ENCODE assay signal across 23 cellular contexts in genomic region chr6:13391537-13391936, GRCh38.
"Had no signal": no experiment of that assay in that cellular context is flagged by ENCODE, and none has a peak within 500 bp of the region (broad histone marks: within the 10 kb centered on the region; RNA-seq: fewer than 3 reads in every experiment).

No MANE protein-coding gene starts in this region.

- H3K9me3 Mint-ChIP-seq: stimulated activated naive CD8-positive, alpha-beta T cell treated with anti-CD3 and anti-CD28 coated beads, Interleukin-15, Interleukin-2, amounts not matched to agents 100 ng/mL and 50 ng/mL, for 24 hours had no signal

- H3K4me1 ChIP-seq: uterus had no signal

- H3K27me3 Mint-ChIP-seq: naive thymus-derived CD8-positive, alpha-beta T cell; stimulated activated naive CD8-positive, alpha-beta T cell treated with anti-CD3 and anti-CD28 coated beads, Interleukin-15, Interleukin-2, amounts not matched to agents 100 ng/mL and 50 ng/mL, for 24 hours; type B pancreatic cell had no signal

- H3K27ac Mint-ChIP-seq: progenitor cell of endocrine pancreas; stimulated activated naive CD8-positive, alpha-beta T cell treated with anti-CD3 and anti-CD28 coated beads, Interleukin-15, Interleukin-2, amounts not matched to agents 100 ng/mL and 50 ng/mL, for 24 hours; type B pancreatic cell had no signal

- ATAC-seq: left colon; left lung; lower lobe of right lung; naive thymus-derived CD8-positive, alpha-beta T cell; right cardiac atrium had no signal

- H3K36me3 ChIP-seq: left lung, lower lobe of right lung, ovary, sigmoid colon, tibial nerve, uterus had no signal

- H3K4me3 ChIP-seq: left lung, lower lobe of right lung, ovary, sigmoid colon, tibial nerve, uterus had no signal

- H3K4me3 Mint-ChIP-seq: stimulated activated naive CD8-positive, alpha-beta T cell treated with anti-CD3 and anti-CD28 coated beads, Interleukin-15, Interleukin-2, amounts not matched to agents 100 ng/mL and 50 ng/mL, for 24 hours; type B pancreatic cell had no signal

- H3K27me3 ChIP-seq: left lung, ovary, sigmoid colon, tibial nerve, uterus had no signal

- H3K36me3 Mint-ChIP-seq: type B pancreatic cell had no signal

- H3K27ac ChIP-seq: left lung, lower lobe of right lung, ovary, sigmoid colon, tibial nerve, uterus had no signal

- DNase-seq: head of caudate nucleus; hippocampal formation; kidney; left colon; left lung; lower lobe of right lung; mammary epithelial cell; mesenchymal stem cell; naive thymus-derived CD8-positive, alpha-beta T cell; ovary; retina; right cardiac atrium; sigmoid colon; small intestine; stimulated activated CD4-positive, alpha-beta T cell treated with anti-CD3 and anti-CD28 coated beads, Interleukin-2, amount 100 ng/mL, for 24 hours; stimulated activated CD4-positive, alpha-beta T cell treated with anti-CD3 and anti-CD28 coated beads, Interleukin-4, amount 100 ng/mL, for 1 hour; stimulated activated naive CD4-positive, alpha-beta T cell; substantia nigra; uterus had no signal

- H3K9me3 ChIP-seq: left lung, lower lobe of right lung, ovary, sigmoid colon, uterus had no signal
